In genomic region chr1:89721351-89721750, GRCh38 we compare ENCODE assay signal across 10 cellular contexts.
DNase-seq lines count a peak whose midpoint lies in the region; ATAC-seq, FAIRE-seq and TF ChIP-seq lines count a peak whose summit lies in the region.
"Had no signal": no experiment of that assay in that cellular context is flagged by ENCODE, and none has a peak within 500 bp of the region (broad histone marks: within the 10 kb centered on the region; RNA-seq: fewer than 3 reads in every experiment).

No MANE protein-coding gene starts in this region.

- SMC1A ChIA-PET in GM12878 (lab: Charles Lee; ENCODE audit: uncharacterized antibody, unreplicated experiment): interaction anchor here (0.7 to 7.5 kb wide), 13 partner anchors 12 to 88 kb away, joined by 3 to 107 read pairs (median 8); partner anchors contain the start of gene LRRC8C

- H4K20me1 ChIP-seq in GM12878 (ENCODE audit: control insufficient read depth, insufficient read depth): no peaks in the 10 kb centered on the region

- CTCF ChIA-PET in GM12878 (lab: Yijun Ruan, JAX): interaction anchor here (0.9 to 4.3 kb wide), 12 partner anchors 17 to 105 kb away, joined by 3 to 37 read pairs (median 5); partner anchors contain the start of gene LRRC8C

- TF ChIP-seq CTCF in GM12878 (IDR thresholded peaks at IDR 0.05 in 2 of 3, conservative IDR thresholded peaks at IDR 0.05 in 1 of 3; ENCODE audit: control insufficient read depth in 2 of 3, extremely low read depth in 1 of 3, insufficient read depth in 1 of 3, low read depth in 3 of 3, low read length in 3 of 3) (no peak), kidney (IDR thresholded peaks at IDR 0.05; ENCODE audit: borderline replicate concordance, extremely low read depth, insufficient read depth) (no peak)

- WGBS in GM12878 (ENCODE audit: insufficient coverage, insufficient replicate concordance, low lambda C conversion rate, missing lambda C conversion rate): 30% methylated on average over 3 of the region's 3 CpGs
- WGBS in small intestine, 3 donors: 52 to 82% (median 61%) methylated on average over 3 of the region's 3 CpGs

- intact Hi-C loops in GM12878 (cut with micrococcal nuclease; ENCODE audit: unreplicated experiment): no loop called here
- intact Hi-C loops in kidney (cut with DNase I): no loop called here

- H3K79me2 ChIP-seq in GM12878 (ENCODE audit: control insufficient read depth, insufficient read depth, low read length): no peaks in the 10 kb centered on the region

- no peak overlapping the region for H2AFZ ChIP-seq in GM12878 (ENCODE audit: control insufficient read depth, low read depth, low read length)

- TF ChIP-seq POLR2A in GM12878 (IDR thresholded peaks at IDR 0.05; ENCODE audit: low read depth, low read length): no peak

- POLR2A ChIA-PET in GM12878 (lab: Charles Lee): interaction anchor here (0.8 to 1.4 kb wide), 4 partner anchors 15 to 99 kb away, joined by 3 read pairs; no protein-coding TSS in a partner anchor

- no peaks in the 10 kb centered on the region for H3K27me3 ChIP-seq in GM12878 (replicated peaks in 1 of 2; ENCODE audit: control insufficient read depth in 2 of 2, insufficient read depth in 2 of 2, low read length in 1 of 2)
- H3K27me3 ChIP-seq in small intestine (ENCODE audit: control insufficient read depth in 2 of 2, insufficient read depth in 2 of 2, low read length in 2 of 2): no peaks in the 10 kb centered on the region

- in situ Hi-C loops in GM12878 (cut with MboI): no loop called here

- no TSS peak for BruUV-seq in GM12878 (replicated peaks; lab: Mats Ljungman, UMichigan)

- RAD21 ChIA-PET in GM12878 (lab: Charles Lee; ENCODE audit: unreplicated experiment): interaction anchor here (1.2 to 5.1 kb wide), 9 partner anchors 10 to 90 kb away, joined by 3 to 85 read pairs (median 14); partner anchors contain the start of gene LRRC8C

- ATAC-seq in GM12878: peak; percentile 29
- no peak for ATAC-seq in GM21423 (IDR thresholded peaks at IDR 0.05; ENCODE audit: unreplicated experiment)

- TF ChIP-seq RAD21 in GM12878 (IDR thresholded peaks at IDR 0.05; ENCODE audit: insufficient read depth, low read depth, low read length): no peak

- H3K4me2 ChIP-seq in GM12878 (ENCODE audit: control insufficient read depth, insufficient read depth): peak overlapping the region; percentile 22; the same call in 1 of the 2 replicates

- FAIRE-seq in GM12878 (lab: Jason Lieb, UNC) (no peak), small intestine (lab: Jason Lieb, UNC) (no peak), kidney (lab: Jason Lieb, UNC) (no peak)

- no peak overlapping the region for H3K9ac ChIP-seq in GM12878 (ENCODE audit: control insufficient read depth, insufficient read depth, low read length)
- H3K9ac ChIP-seq in kidney (ENCODE audit: low read length in 2 of 2): no peak overlapping the region

- H3K9me3 ChIP-seq in GM12878 (replicated peaks; ENCODE audit: control insufficient read depth, insufficient read depth, low read length) (no peaks in the 10 kb centered on the region), small intestine (ENCODE audit: control insufficient read depth, low read depth) (no peaks in the 10 kb centered on the region), kidney (ENCODE audit: control insufficient read depth in 1 of 2, low read length in 2 of 2) (no peaks in the 10 kb centered on the region)

- H3K36me3 ChIP-seq in GM12878 (ENCODE audit: control insufficient read depth in 2 of 2, insufficient read depth in 2 of 2, low read length in 1 of 2): no peaks in the 10 kb centered on the region; a peak in 1 of 4 replicates
- no peaks in the 10 kb centered on the region for H3K36me3 ChIP-seq in small intestine (ENCODE audit: control insufficient read depth in 2 of 2, insufficient read depth in 2 of 2, low read length in 2 of 2)
- H3K36me3 ChIP-seq in kidney (ENCODE audit: control insufficient read depth in 1 of 2, insufficient read depth in 2 of 2, low read length in 2 of 2): no peaks in the 10 kb centered on the region

- H3K4me1 ChIP-seq in GM12878 (ENCODE audit: control insufficient read depth, insufficient read depth, low read length): peaks cover 34% of the 10 kb centered on the region
- no peaks in the 10 kb centered on the region for H3K4me1 ChIP-seq in small intestine (ENCODE audit: control insufficient read depth in 2 of 2, insufficient read depth in 1 of 2, low read depth in 1 of 2, low read length in 1 of 2)
- H3K4me1 ChIP-seq in kidney (ENCODE audit: control insufficient read depth in 1 of 2, insufficient read depth in 1 of 2, low read depth in 1 of 2, low read length in 2 of 2): peaks cover 0 to 6% of the 10 kb centered on the region in 2 donors

- no peak overlapping the region; the same call in 1 of the 2 replicates for H3K27ac ChIP-seq in GM12878 (ENCODE audit: control insufficient read depth, insufficient read depth)
- no peak overlapping the region for H3K27ac ChIP-seq in small intestine (ENCODE audit: low read depth in 1 of 2, low read length in 1 of 2)
- H3K27ac ChIP-seq in kidney (ENCODE audit: low read depth in 2 of 2, low read length in 2 of 2): no peak overlapping the region
- H3K27ac ChIP-seq: C4-2B had no signal

- TF ChIP-seq EP300 in GM12878 (IDR thresholded peaks at IDR 0.05; ENCODE audit: borderline replicate concordance in 1 of 2, control insufficient read depth in 1 of 2, low read depth in 2 of 2, low read length in 2 of 2): no peak

- H3K4me3 ChIP-seq in GM12878 (no peak overlapping the region), small intestine (ENCODE audit: low read depth in 1 of 2, low read length in 2 of 2) (no peak overlapping the region), kidney (ENCODE audit: low read length in 2 of 2) (no peak overlapping the region)

- peak; percentile 31 for DNase-seq in activated gamma-delta T cell treated with Interleukin-2 at 50 U/mL for 16 hours
- no peak for DNase-seq in activated gamma-delta T cell (lab: John Stamatoyannopoulos, UW)
- DNase-seq in NOMO-1 treated with dmso at 0.1 percent for 144 hours (lab: John Stamatoyannopoulos, UW; ENCODE audit: unreplicated experiment): peak; percentile 46
- DNase-seq in GM12878 (ENCODE audit: low read depth, low spot score): peak; percentile 26
- peak; percentile 22 for DNase-seq in small intestine
- no peak for DNase-seq in kidney
- no peak for DNase-seq in cerebellum (ENCODE audit: low spot score)
- DNase-seq: endodermal cell had no signal

TF ChIP-seq in GM12878, 131 proteins besides CTCF, POLR2A, EP300 and RAD21:
- 0 out of 2 replicates have a peak, but pooled peaks have one; percentile 7 for TF ChIP-seq SPI1 (IDR thresholded peaks at IDR 0.05; ENCODE audit: borderline replicate concordance, insufficient read depth, low read depth, low read length)
- TF ChIP-seq LARP7 (IDR thresholded peaks at IDR 0.05): no peak
- TF ChIP-seq MEF2A (IDR thresholded peaks at IDR 0.05; ENCODE audit: insufficient read depth, low read depth, low read length): 0 out of 2 replicates have a peak, but pooled peaks have one; percentile 30
- TF ChIP-seq, protein P1, sequence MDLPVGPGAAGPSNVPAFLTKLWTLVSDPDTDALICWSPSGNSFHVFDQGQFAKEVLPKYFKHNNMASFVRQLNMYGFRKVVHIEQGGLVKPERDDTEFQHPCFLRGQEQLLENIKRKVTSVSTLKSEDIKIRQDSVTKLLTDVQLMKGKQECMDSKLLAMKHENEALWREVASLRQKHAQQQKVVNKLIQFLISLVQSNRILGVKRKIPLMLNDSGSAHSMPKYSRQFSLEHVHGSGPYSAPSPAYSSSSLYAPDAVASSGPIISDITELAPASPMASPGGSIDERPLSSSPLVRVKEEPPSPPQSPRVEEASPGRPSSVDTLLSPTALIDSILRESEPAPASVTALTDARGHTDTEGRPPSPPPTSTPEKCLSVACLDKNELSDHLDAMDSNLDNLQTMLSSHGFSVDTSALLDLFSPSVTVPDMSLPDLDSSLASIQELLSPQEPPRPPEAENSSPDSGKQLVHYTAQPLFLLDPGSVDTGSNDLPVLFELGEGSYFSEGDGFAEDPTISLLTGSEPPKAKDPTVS (IDR thresholded peaks at IDR 0.05; ENCODE audit: low read depth, low read length): no peak
- TF ChIP-seq CHD1 (IDR thresholded peaks at IDR 0.05; ENCODE audit: low read depth, low read length): no peak
- TF ChIP-seq YY1 (IDR thresholded peaks at IDR 0.05; ENCODE audit: low read depth, low read length): no peak
- no peak for TF ChIP-seq RB1 (IDR thresholded peaks at IDR 0.05; ENCODE audit: borderline replicate concordance)
- TF ChIP-seq JUNB (IDR thresholded peaks at IDR 0.05): peak; percentile 14; the same call in 1 of the 2 replicates
- no peak for TF ChIP-seq TARDBP (IDR thresholded peaks at IDR 0.05; ENCODE audit: borderline replicate concordance)

Comparison
In these comparisons a context has a peak if more than half of its experiments do, and no peak if none do; other contexts are left out.
1. DNase-seq: peak in activated gamma-delta T cell treated with Interleukin-2 at 50 U/mL for 16 hours (single experiment), NOMO-1 treated with dmso at 0.1 percent for 144 hours (single experiment), GM12878 (single experiment) and small intestine (single experiment); none in activated gamma-delta T cell (single experiment), kidney (single experiment) and cerebellum (single experiment).